Comparison of ENCODE assay signal across 1 cellular context in genomic region chr6:30612213-30612612, GRCh38.
TF ChIP-seq lines count a peak whose summit lies in the region.

No MANE protein-coding gene starts in this region.

TF ChIP-seq in IMR-90, 13 proteins besides CTCF, POLR2A, EP300 and RAD21:
- TF ChIP-seq SMC3 (IDR thresholded peaks at IDR 0.05; ENCODE audit: low read depth, low read length): peak; percentile 12; the same call in 1 of the 2 replicates
- no peak for TF ChIP-seq RCOR1 (IDR thresholded peaks at IDR 0.05; ENCODE audit: insufficient replicate concordance, low read length)
- no peak for TF ChIP-seq CEBPB (IDR thresholded peaks at IDR 0.05; ENCODE audit: low read depth, low read length)
